ENCODE assay signal across 33 cellular contexts in genomic region chr10:71659739-71660136, GRCh38. TPM values are rescaled to one million over a fixed set of nuclear protein-coding genes. Genes with fewer than 3 reads are reported as not detected.
"Had no signal": no experiment of that assay in that cellular context is flagged by ENCODE, and none has a peak within 500 bp of the region (broad histone marks: within the 10 kb centered on the region; RNA-seq: fewer than 3 reads in every experiment).

No MANE protein-coding gene starts in this region.

- H3K9me3 Mint-ChIP-seq: mesothelial cell of epicardium; naive thymus-derived CD4-positive, alpha-beta T cell; nephron; stimulated activated effector memory CD8-positive, alpha-beta T cell treated with anti-CD3 and anti-CD28 coated beads, Interleukin-12 subunit alpha, Interleukin-12 subunit beta, amount 100 ng/mL, for 72 hours had no signal

- H3K4me3 ChIP-seq: colonic mucosa, esophagus muscularis mucosa, gastroesophageal sphincter, heart left ventricle, left lung, mucosa of descending colon, prostate gland, right atrium auricular region, sigmoid colon, testis, tibial nerve, upper lobe of left lung had no signal

- DNase-seq: colonic mucosa; effector CD8-positive, alpha-beta T cell; foreskin keratinocyte; heart left ventricle; hippocampal formation; left cardiac atrium; left lung; mesenchymal stem cell; mucosa of descending colon; naive thymus-derived CD4-positive, alpha-beta T cell; nucleus accumbens; sigmoid colon; stimulated activated CD4-positive, alpha-beta T cell treated with anti-CD3 and anti-CD28 coated beads, Interleukin-2, amount 100 ng/mL, for 24 hours; stimulated activated CD4-positive, alpha-beta T cell treated with anti-CD3 and anti-CD28 coated beads, Interleukin-4, amount 100 ng/mL, for 24 hours; stimulated activated naive CD8-positive, alpha-beta T cell treated with anti-CD3 and anti-CD28 coated beads, Interleukin-15, Interleukin-2, amounts not matched to agents 100 U/mL and 50 U/mL, for 24 hours; substantia nigra; testis; upper lobe of left lung had no signal

- H3K27me3 Mint-ChIP-seq: naive thymus-derived CD4-positive, alpha-beta T cell had no signal

- H3K27me3 ChIP-seq: colonic mucosa, esophagus muscularis mucosa, foreskin keratinocyte, gastroesophageal sphincter, heart left ventricle, left lung, right atrium auricular region, sigmoid colon, testis, tibial nerve, upper lobe of left lung had no signal

- H3K4me1 ChIP-seq: colonic mucosa, foreskin keratinocyte, heart left ventricle, left lung, right atrium auricular region, sigmoid colon, testis, tibial nerve, upper lobe of left lung had no signal

- H3K9me3 ChIP-seq: colonic mucosa, esophagus muscularis mucosa, gastroesophageal sphincter, left lung, mucosa of descending colon, prostate gland, right atrium auricular region, sigmoid colon, testis, tibial nerve had no signal

- H3K27ac ChIP-seq: colonic mucosa, esophagus muscularis mucosa, foreskin keratinocyte, gastroesophageal sphincter, heart left ventricle, left lung, prostate gland, right atrium auricular region, sigmoid colon, testis, tibial nerve, upper lobe of left lung had no signal

- H3K36me3 ChIP-seq: colonic mucosa, esophagus muscularis mucosa, gastroesophageal sphincter, heart left ventricle, left lung, prostate gland, right atrium auricular region, sigmoid colon, tibial nerve, upper lobe of left lung had no signal

- H3K27ac Mint-ChIP-seq: dendritic cell treated with granulocyte-macrophage colony-stimulating factor and Interleukin-4, amounts not matched to agents 40 ng/mL and 50 ng/mL, for 4 days; mesothelial cell of epicardium; nephron; stimulated activated effector memory CD8-positive, alpha-beta T cell treated with anti-CD3 and anti-CD28 coated beads, Interleukin-12 subunit alpha, Interleukin-12 subunit beta, amount 100 ng/mL, for 72 hours had no signal

- H3K4me3 Mint-ChIP-seq: dendritic cell treated with granulocyte-macrophage colony-stimulating factor and Interleukin-4, amounts not matched to agents 40 ng/mL and 50 ng/mL, for 4 days; mesothelial cell of epicardium; naive thymus-derived CD4-positive, alpha-beta T cell; nephron; stimulated activated effector memory CD8-positive, alpha-beta T cell treated with anti-CD3 and anti-CD28 coated beads, Interleukin-12 subunit alpha, Interleukin-12 subunit beta, amount 100 ng/mL, for 72 hours had no signal

- H3K36me3 Mint-ChIP-seq: mesothelial cell of epicardium; naive thymus-derived CD4-positive, alpha-beta T cell; stimulated activated effector memory CD8-positive, alpha-beta T cell treated with anti-CD3 and anti-CD28 coated beads, Interleukin-12 subunit alpha, Interleukin-12 subunit beta, amount 100 ng/mL, for 72 hours had no signal

RNA-seq across cellular contexts. Expression of gene C10orf105, which starts 59.8 kb away (rescaled TPM):
- total RNA-seq: endothelial cell of umbilical vein, epithelial cell of proximal tubule, foreskin keratinocyte, kidney epithelial cell, lung microvascular endothelial cell, osteocyte, skeletal muscle tissue had no signal
- polyA plus RNA-seq: endothelial cell of umbilical vein; foreskin keratinocyte; naive thymus-derived CD4-positive, alpha-beta T cell had no signal
